Comparison of ENCODE assay signal across 18 cellular contexts in genomic region chr10:7486533-7486932, GRCh38.
DNase-seq lines count a peak whose midpoint lies in the region; ATAC-seq and TF ChIP-seq lines count a peak whose summit lies in the region.
"Had no signal": no experiment of that assay in that cellular context is flagged by ENCODE, and none has a peak within 500 bp of the region (broad histone marks: within the 10 kb centered on the region; RNA-seq: fewer than 3 reads in every experiment).

No MANE protein-coding gene starts in this region.

- H4K20me1 ChIP-seq in DOHH2 (ENCODE audit: control insufficient read depth, insufficient read depth, low read depth, low read length), result no peaks in the 10 kb centered on the region

- peaks cover 98% of the 10 kb centered on the region for H3K4me1 ChIP-seq in DOHH2 (ENCODE audit: control insufficient read depth, low read length)

- H3F3A ChIP-seq in DOHH2 (ENCODE audit: control insufficient read depth, insufficient read depth), result peaks cover 19% of the 10 kb centered on the region

- ATAC-seq in activated naive CD8-positive, alpha-beta T cell treated with anti-CD3 and anti-CD28 coated beads, Interleukin-2, amount 50 U/mL, for 24 hours, result no peak
- ATAC-seq in GM18868 (IDR thresholded peaks at IDR 0.05; ENCODE audit: unreplicated experiment) (no peak), HG02852 (IDR thresholded peaks at IDR 0.05; ENCODE audit: unreplicated experiment) (no peak)

- peaks cover 9% of the 10 kb centered on the region for H3K9me3 Mint-ChIP-seq in activated naive CD8-positive, alpha-beta T cell (ENCODE audit: low read depth)
- peaks cover 4% of the 10 kb centered on the region for H3K9me3 Mint-ChIP-seq in activated naive CD8-positive, alpha-beta T cell treated with anti-CD3 and anti-CD28 coated beads, Interleukin-2, amount 50 U/mL, for 24 hours
- H3K9me3 Mint-ChIP-seq in immature natural killer cell, result no peaks in the 10 kb centered on the region

- no peaks in the 10 kb centered on the region for H3K27me3 Mint-ChIP-seq in activated naive CD8-positive, alpha-beta T cell
- no peaks in the 10 kb centered on the region for H3K27me3 Mint-ChIP-seq in activated naive CD8-positive, alpha-beta T cell treated with anti-CD3 and anti-CD28 coated beads, Interleukin-2, amount 50 U/mL, for 24 hours
- H3K27me3 Mint-ChIP-seq in immature natural killer cell (ENCODE audit: low read depth in 3 of 3), result peaks cover 1 to 20% (median 12%) of the 10 kb centered on the region in 3 donors
- H3K27me3 Mint-ChIP-seq: IgD-negative memory B cell had no signal

- H3K4me1 Mint-ChIP-seq in activated naive CD8-positive, alpha-beta T cell (ENCODE audit: low read depth), result peaks cover 83% of the 10 kb centered on the region
- H3K4me1 Mint-ChIP-seq in activated naive CD8-positive, alpha-beta T cell treated with anti-CD3 and anti-CD28 coated beads, Interleukin-2, amount 50 U/mL, for 24 hours, result peaks cover 53% of the 10 kb centered on the region
- peaks cover 69 to 90% of the 10 kb centered on the region in 2 donors for H3K4me1 Mint-ChIP-seq in immature natural killer cell

- peak overlapping the region; percentile 65 for H3K4me2 ChIP-seq in DOHH2 (ENCODE audit: low read length)

- no peaks in the 10 kb centered on the region for H3K9me2 ChIP-seq in DOHH2 (replicated peaks; ENCODE audit: control insufficient read depth, low read length)

- no peak for DNase-seq in activated naive CD8-positive, alpha-beta T cell treated with anti-CD3 and anti-CD28 coated beads, Interleukin-2, amount 50 U/mL, for 24 hours
- peak; percentile 76 for DNase-seq in NOMO-1 treated with DMSO at 0.1 percent for 48 hours (lab: John Stamatoyannopoulos, UW; ENCODE audit: unreplicated experiment)
- no peak for DNase-seq in immature natural killer cell
- DNase-seq in NCI-H2227 (lab: John Stamatoyannopoulos, UW; ENCODE audit: unreplicated experiment), result no peak
- DNase-seq: ACHN; DMS 273 treated with DMSO at 0.1 percent for 48 hours; H7; NCI-H1092; NCI-H226; NCI-H69; NK-92 treated with Interleukin-12 subunit alpha and Interleukin-12 subunit beta, amount 100 ng/mL, for 24 hours; Peyer's patch; Right ventricle myocardium superior had no signal

- no peaks in the 10 kb centered on the region for H3K79me2 ChIP-seq in DOHH2 (ENCODE audit: control insufficient read depth, low read length)

- no peaks in the 10 kb centered on the region for H3K27me3 ChIP-seq in DOHH2 (ENCODE audit: control insufficient read depth, low read length)
- H3K27me3 ChIP-seq: Peyer's patch had no signal

- H3K36me3 Mint-ChIP-seq in activated naive CD8-positive, alpha-beta T cell, result peaks cover 5% of the 10 kb centered on the region
- no peaks in the 10 kb centered on the region for H3K36me3 Mint-ChIP-seq in activated naive CD8-positive, alpha-beta T cell treated with anti-CD3 and anti-CD28 coated beads, Interleukin-2, amount 50 U/mL, for 24 hours (ENCODE audit: low read depth)
- H3K36me3 Mint-ChIP-seq in immature natural killer cell, result peaks cover 0 to 4% (median 4%) of the 10 kb centered on the region in 3 donors

- no peak overlapping the region for H3K4me3 Mint-ChIP-seq in activated naive CD8-positive, alpha-beta T cell
- no peak overlapping the region for H3K4me3 Mint-ChIP-seq in activated naive CD8-positive, alpha-beta T cell treated with anti-CD3 and anti-CD28 coated beads, Interleukin-2, amount 50 U/mL, for 24 hours
- H3K4me3 Mint-ChIP-seq in immature natural killer cell, result peak overlapping the region in 4 of 5 donors; percentile 37 to 61 (median 50)

- no peaks in the 10 kb centered on the region for H3K36me3 ChIP-seq in DOHH2 (ENCODE audit: control insufficient read depth, low read length)
- H3K36me3 ChIP-seq: Peyer's patch had no signal

- TF ChIP-seq CTCF in DOHH2 (IDR thresholded peaks at IDR 0.05; ENCODE audit: low read depth, low read length, poor library complexity, severe bottlenecking), result no peak

- peak overlapping the region; percentile 84 for H3K27ac ChIP-seq in DOHH2 (ENCODE audit: low read depth, low read length)
- H3K27ac ChIP-seq: Peyer's patch had no signal

- peak overlapping the region; percentile 0 for H3K27ac Mint-ChIP-seq in activated naive CD8-positive, alpha-beta T cell
- H3K27ac Mint-ChIP-seq in activated naive CD8-positive, alpha-beta T cell treated with anti-CD3 and anti-CD28 coated beads, Interleukin-2, amount 50 U/mL, for 24 hours, result no peak overlapping the region
- H3K27ac Mint-ChIP-seq in immature natural killer cell, result peak overlapping the region in 2 of 6 donors; percentile 59 to 79

- peak overlapping the region; percentile 57 for H3K4me3 ChIP-seq in DOHH2 (ENCODE audit: low read length)
- H3K4me3 ChIP-seq: Peyer's patch had no signal

- H3K9me3 ChIP-seq in DOHH2 (ENCODE audit: control insufficient read depth, insufficient read depth, low read length), result no peaks in the 10 kb centered on the region
- H3K9me3 ChIP-seq: Peyer's patch had no signal

Comparison
In these comparisons a context has a peak if more than half of its experiments do, and no peak if none do; other contexts are left out.
1. H3K4me3 Mint-ChIP-seq: peak in immature natural killer cell (4 of 5); none in activated naive CD8-positive, alpha-beta T cell (single experiment) and activated naive CD8-positive, alpha-beta T cell treated with anti-CD3 and anti-CD28 coated beads, Interleukin-2, amount 50 U/mL, for 24 hours (single experiment).